Comparison of ENCODE assay signal across 11 cellular contexts in the genomic region with DNA sequence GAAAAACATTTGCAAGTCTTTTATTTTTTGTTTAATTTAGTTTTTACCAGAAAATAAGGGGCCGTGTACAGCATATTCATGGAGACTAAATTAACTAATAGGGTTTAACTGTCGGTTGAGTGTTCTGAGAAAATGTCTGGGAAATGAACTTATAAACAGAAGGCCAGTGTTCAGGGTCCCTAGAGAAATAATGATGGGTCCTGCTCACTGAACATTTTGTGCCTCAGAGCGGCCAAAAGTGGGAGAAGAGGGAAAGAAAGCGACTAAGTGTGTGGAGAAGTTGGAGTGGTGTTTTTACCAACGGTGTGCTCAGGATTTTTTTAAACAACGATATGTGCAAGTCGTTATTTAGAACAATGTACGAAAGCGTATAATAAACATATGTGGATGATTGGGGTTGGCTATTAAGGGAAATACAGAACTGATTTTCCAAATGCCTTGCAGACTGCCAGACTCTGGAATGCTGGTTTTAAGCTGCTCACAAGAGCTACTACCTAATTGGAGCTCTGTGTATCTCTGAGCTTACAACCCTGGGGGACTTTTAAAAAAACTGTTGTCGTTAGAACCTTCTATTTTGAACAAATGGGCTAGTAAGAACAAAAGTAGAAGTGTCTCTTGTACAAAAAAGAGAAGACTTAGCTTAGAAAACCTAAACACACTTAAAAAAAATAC.
DNase-seq lines count a peak whose midpoint lies in the region; ATAC-seq, FAIRE-seq and TF ChIP-seq lines count a peak whose summit lies in the region.
"Had no signal": no experiment of that assay in that cellular context is flagged by ENCODE, and none has a peak within 500 bp of the region (broad histone marks: within the 10 kb centered on the region; RNA-seq: fewer than 3 reads in every experiment).

No MANE protein-coding gene starts in this region.

- TF ChIP-seq POLR2A in K562 (conservative IDR thresholded peaks at IDR 0.05) (no peak), GM12891 (IDR thresholded peaks at IDR 0.05; ENCODE audit: low read depth, low read length) (no peak)

- TF ChIP-seq EP300 in K562 (IDR thresholded peaks at IDR 0.05; ENCODE audit: low read length) = no peak

- H4K20me1 ChIP-seq in K562 (replicated peaks; ENCODE audit: control insufficient read depth, insufficient read depth, low read length) = no peaks in the 10 kb centered on the region
- no peaks in the 10 kb centered on the region for H4K20me1 ChIP-seq in smooth muscle cell (ENCODE audit: low read depth)

- H3K9me3 ChIP-seq in K562 (replicated peaks; ENCODE audit: control insufficient read depth, insufficient read depth, low read depth, low read length) (no peaks in the 10 kb centered on the region), smooth muscle cell (replicated peaks; ENCODE audit: low read depth) (no peaks in the 10 kb centered on the region)

- no peaks in the 10 kb centered on the region for H3K27me3 ChIP-seq in K562 (ENCODE audit: control insufficient read depth in 2 of 2, insufficient read depth in 2 of 2, low read length in 2 of 2)
- H3K27me3 ChIP-seq in smooth muscle cell (ENCODE audit: low read depth) = no peaks in the 10 kb centered on the region

- ATAC-seq in K562 (no peak), HG03045 (IDR thresholded peaks at IDR 0.05; ENCODE audit: unreplicated experiment) (no peak), GM18907 (IDR thresholded peaks at IDR 0.05; ENCODE audit: unreplicated experiment) (no peak)
- ATAC-seq: effector memory CD8-positive, alpha-beta T cell had no signal

- H3K27ac ChIP-seq in K562 (ENCODE audit: extremely low read depth, low read depth, low read length) = no peak overlapping the region
- H3K27ac ChIP-seq in smooth muscle cell (ENCODE audit: low read depth) = peak overlapping the region; percentile 86

- no peaks in the 10 kb centered on the region for H3K36me3 ChIP-seq in K562 (ENCODE audit: control insufficient read depth, insufficient read depth, low read length)
- H3K36me3 ChIP-seq in smooth muscle cell (ENCODE audit: low read depth) = no peaks in the 10 kb centered on the region

- intact Hi-C loops in K562 (cut with micrococcal nuclease) = no loop called here

- H3K27me3 Mint-ChIP-seq in HFFc6 (ENCODE audit: insufficient read depth) = no peaks in the 10 kb centered on the region

- CTCF ChIA-PET in K562 (lab: Yijun Ruan, JAX; ENCODE audit: low intra/inter-chr PET ratio) = no interaction called here

- no peak overlapping the region for H3K4me2 ChIP-seq in K562 (ENCODE audit: insufficient read depth, low read length)
- H3K4me2 ChIP-seq in smooth muscle cell = peak overlapping the region; percentile 81

- H3K4me1 Mint-ChIP-seq in HFFc6 (ENCODE audit: low read depth) = peaks cover 73% of the 10 kb centered on the region

- H3K36me3 Mint-ChIP-seq in HFFc6 (ENCODE audit: low read depth) = 0 out of 2 replicates have a peak, but pooled peaks cover 8% of the 10 kb centered on the region

- H3K9ac ChIP-seq in K562 (ENCODE audit: insufficient read depth in 1 of 2, low read depth in 2 of 2, low read length in 2 of 2) (no peak overlapping the region), smooth muscle cell (ENCODE audit: low read depth) (peak overlapping the region; percentile 54)

- H2AFZ ChIP-seq in K562 (ENCODE audit: low read depth, low read length) (no peak overlapping the region; the same call in 1 of the 2 replicates), smooth muscle cell (ENCODE audit: low read depth) (peak overlapping the region; percentile 96)

- H3K79me2 ChIP-seq in K562 (ENCODE audit: control insufficient read depth, insufficient read depth, low read length) = no peaks in the 10 kb centered on the region
- H3K79me2 ChIP-seq in smooth muscle cell (ENCODE audit: low read depth) = no peaks in the 10 kb centered on the region

- no peaks in the 10 kb centered on the region for H3K9me3 Mint-ChIP-seq in HFFc6
- H3K9me3 Mint-ChIP-seq: effector memory CD8-positive, alpha-beta T cell had no signal

- H3K4me1 ChIP-seq in K562 (replicated peaks in 1 of 2; ENCODE audit: control insufficient read depth in 2 of 2, insufficient read depth in 2 of 2, low read length in 2 of 2) (peaks cover 0 to 13% of the 10 kb centered on the region in 2 experiments; a peak in 3 of 5 replicates), smooth muscle cell (ENCODE audit: low read depth) (peaks cover 45% of the 10 kb centered on the region)

- H3K9me1 ChIP-seq in K562 (ENCODE audit: control insufficient read depth, insufficient read depth, low read length) = no peaks in the 10 kb centered on the region

- in situ Hi-C loops in K562 (cut with MboI) = no loop called here

- POLR2A ChIA-PET in K562 (lab: Yijun Ruan, JAX) = interaction anchor here (1.2 kb wide), 1 partner anchor 287 kb away, joined by 3 read pairs; no protein-coding TSS in a partner anchor

- peak overlapping the region; percentile 77 for H3K4me3 Mint-ChIP-seq in HFFc6
- H3K4me3 Mint-ChIP-seq: effector memory CD8-positive, alpha-beta T cell had no signal

- TF ChIP-seq RAD21 in K562 (CRISPR knock-in tag; conservative IDR thresholded peaks at IDR 0.05 in 1 of 2, IDR thresholded peaks at IDR 0.05 in 1 of 2) = no peak

- 63% methylated on average over 10 of the region's 10 CpGs for WGBS in K562 (ENCODE audit: insufficient coverage, low coverage, missing lambda C conversion rate)
- WGBS in smooth muscle cell (ENCODE audit: low lambda C conversion rate) = 52% methylated on average over 10 of the region's 10 CpGs

- peak overlapping the region; percentile 92 for H3K27ac Mint-ChIP-seq in HFFc6

- H3F3A ChIP-seq in smooth muscle cell (ENCODE audit: low read depth) = peaks cover 12% of the 10 kb centered on the region

- DNase-seq in HFFc6 (no peak), K562 (ENCODE audit: extremely low read depth in 1 of 4, low spot score in 3 of 4) (no peak), iris pigment epithelial cell (ENCODE audit: low read depth) (peak; percentile 40), smooth muscle cell (lab: John Stamatoyannopoulos, UW; ENCODE audit: unreplicated experiment) (no peak), GM12891 (ENCODE audit: insufficient read length, low spot score) (no peak), SKM-1 treated with dmso at 0.1 percent for 144 hours (lab: John Stamatoyannopoulos, UW; ENCODE audit: unreplicated experiment) (no peak)
- DNase-seq: DMS79; effector memory CD8-positive, alpha-beta T cell; stimulated activated CD4-positive, alpha-beta T cell treated with anti-CD3 and anti-CD28 coated beads, Interleukin-2, amount 100 ng/mL, for 24 hours had no signal

- BruUV-seq in K562 (replicated peaks; lab: Mats Ljungman, UMichigan) = no TSS peak

- TF ChIP-seq CTCF in HFFc6 (IDR thresholded peaks at IDR 0.05) (no peak), K562 (IDR thresholded peaks at IDR 0.05 in 2 of 3, conservative IDR thresholded peaks at IDR 0.05 in 1 of 3; ENCODE audit: insufficient read depth in 2 of 3, low read depth in 1 of 3, low read length in 3 of 3) (no peak), smooth muscle cell (IDR thresholded peaks at IDR 0.05; ENCODE audit: borderline replicate concordance, insufficient read depth, poor library complexity, severe bottlenecking) (no peak)

- H3K4me3 ChIP-seq in K562 (no peak overlapping the region), smooth muscle cell (peak overlapping the region; percentile 18)

- FAIRE-seq in K562 (lab: Jason Lieb, UNC) = no peak
- FAIRE-seq in GM12891 (lab: Jason Lieb, UNC) = no peak

TF ChIP-seq in K562, 482 proteins besides CTCF, POLR2A, EP300 and RAD21:
- TF ChIP-seq ZNF444 (CRISPR knock-in tag; IDR thresholded peaks at IDR 0.05) = no peak
- TF ChIP-seq GTF2E2 (tag; IDR thresholded peaks at IDR 0.05) = 0 out of 2 replicates have a peak, but pooled peaks have one; percentile 26

TF ChIP-seq in GM12891, 5 proteins besides CTCF, POLR2A, EP300 and RAD21:
- no peak for TF ChIP-seq POU2F2 (IDR thresholded peaks at IDR 0.05; ENCODE audit: low read depth, low read length)
- no peak for TF ChIP-seq TAF1 (IDR thresholded peaks at IDR 0.05; ENCODE audit: low read depth, low read length)
- TF ChIP-seq SPI1 (IDR thresholded peaks at IDR 0.05; ENCODE audit: low read depth, low read length) = no peak
